ENCODE assay signal across 1 cellular context in genomic region chr4:165207016-165207430, GRCh38.
TF ChIP-seq lines count a peak whose summit lies in the region.

No MANE protein-coding gene starts in this region.

TF ChIP-seq in H1, 55 proteins besides CTCF, POLR2A, EP300 and RAD21 (continued from another document):
- no peak for TF ChIP-seq TEAD4 (IDR thresholded peaks at IDR 0.05; ENCODE audit: low read depth, low read length)
- no peak for TF ChIP-seq CHD2 (IDR thresholded peaks at IDR 0.05; ENCODE audit: low read length)
- TF ChIP-seq JUN (IDR thresholded peaks at IDR 0.05; ENCODE audit: low read depth, low read length): no peak
- no peak for TF ChIP-seq CTBP2 (IDR thresholded peaks at IDR 0.05; ENCODE audit: borderline replicate concordance, insufficient read depth, insufficient read length, low read length)
